ENCODE assay signal across 1 cellular context in the genomic region with DNA sequence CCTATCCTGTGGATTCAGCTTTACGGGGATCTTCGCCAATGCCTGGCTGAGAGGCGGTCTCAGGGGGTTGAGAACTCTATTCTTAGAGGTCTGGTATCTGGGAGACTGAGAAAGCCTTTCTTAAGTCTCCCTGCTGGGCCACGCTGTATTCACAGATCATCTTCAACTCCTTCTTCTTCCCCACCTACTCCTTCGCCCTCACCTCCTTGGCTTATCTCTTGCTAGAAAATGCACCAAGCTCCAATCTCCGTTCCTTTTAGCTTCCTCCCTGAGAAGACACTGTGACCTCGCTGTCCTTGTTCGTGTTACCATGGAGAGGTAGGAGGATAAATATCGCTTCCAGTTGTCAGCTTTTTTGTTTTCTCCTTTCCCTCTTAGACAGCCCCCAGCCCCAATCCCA.
TF ChIP-seq lines count a peak whose summit lies in the region.

No MANE protein-coding gene starts in this region.

TF ChIP-seq in SK-N-SH treated with all-trans-retinoic acid at 6 μM for 48 hours, 23 proteins besides CTCF, POLR2A, EP300 and RAD21 (continued from another document):
- TF ChIP-seq, protein P1, sequence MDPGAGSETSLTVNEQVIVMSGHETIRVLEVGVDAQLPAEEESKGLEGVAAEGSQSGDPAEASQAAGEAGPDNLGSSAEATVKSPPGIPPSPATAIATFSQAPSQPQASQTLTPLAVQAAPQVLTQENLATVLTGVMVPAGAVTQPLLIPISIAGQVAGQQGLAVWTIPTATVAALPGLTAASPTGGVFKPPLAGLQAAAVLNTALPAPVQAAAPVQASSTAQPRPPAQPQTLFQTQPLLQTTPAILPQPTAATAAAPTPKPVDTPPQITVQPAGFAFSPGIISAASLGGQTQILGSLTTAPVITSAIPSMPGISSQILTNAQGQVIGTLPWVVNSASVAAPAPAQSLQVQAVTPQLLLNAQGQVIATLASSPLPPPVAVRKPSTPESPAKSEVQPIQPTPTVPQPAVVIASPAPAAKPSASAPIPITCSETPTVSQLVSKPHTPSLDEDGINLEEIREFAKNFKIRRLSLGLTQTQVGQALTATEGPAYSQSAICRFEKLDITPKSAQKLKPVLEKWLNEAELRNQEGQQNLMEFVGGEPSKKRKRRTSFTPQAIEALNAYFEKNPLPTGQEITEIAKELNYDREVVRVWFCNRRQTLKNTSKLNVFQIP (CRISPR knock-in tag; IDR thresholded peaks at IDR 0.05; ENCODE audit: borderline replicate concordance, low read depth): no peak
- TF ChIP-seq ESRRG (CRISPR knock-in tag; IDR thresholded peaks at IDR 0.05) (no peak), ZNF565 (CRISPR knock-in tag; conservative IDR thresholded peaks at IDR 0.05; ENCODE audit: low read depth) (no peak)
TF ChIP-seq in SK-N-SH treated with all-trans-retinoic acid at 6 μM for 48 hours: peak in this region for 0.
